8 cellular contexts compared by ENCODE assay signal in the genomic region with DNA sequence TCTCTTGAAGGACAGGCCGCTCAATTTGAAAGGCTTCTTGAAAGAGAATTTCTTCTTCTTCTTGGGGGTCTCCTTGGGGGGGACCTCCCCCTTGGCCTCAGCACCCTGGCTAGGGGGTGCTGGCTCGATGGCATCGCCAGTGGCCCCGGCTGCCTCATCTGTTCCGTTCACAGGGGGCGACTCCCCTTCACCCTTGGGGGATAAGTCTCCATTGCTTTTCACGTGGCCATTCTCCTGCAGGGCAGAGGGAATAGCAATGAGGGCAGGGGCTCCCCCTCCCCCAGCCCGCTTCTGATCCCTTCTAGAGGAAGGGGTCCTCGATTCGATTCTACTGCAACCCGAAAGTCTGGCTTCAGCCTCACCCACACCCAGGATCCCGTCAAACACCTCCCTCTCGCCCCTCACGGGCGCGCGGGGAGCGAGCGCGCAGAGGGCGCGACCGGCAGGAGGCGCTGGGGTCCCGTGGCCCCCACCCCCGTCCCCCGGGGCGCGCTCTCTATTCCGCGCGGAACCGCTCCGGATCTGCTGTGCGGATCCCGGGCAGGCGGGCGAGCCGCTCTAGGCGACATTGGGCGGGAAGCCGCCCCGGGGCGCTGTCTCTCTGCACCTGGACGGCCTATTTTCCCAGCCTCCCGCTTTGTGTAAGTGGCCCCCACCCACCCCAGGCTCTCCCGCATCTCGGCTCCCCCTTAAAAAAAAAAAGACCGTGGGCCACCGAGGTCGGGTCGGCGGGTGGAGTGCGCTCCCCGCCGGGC. TPM values are rescaled to one million over a fixed set of nuclear protein-coding genes. Genes with fewer than 3 reads are reported as not detected.
DNase-seq lines count a peak whose midpoint lies in the region; TF ChIP-seq lines count a peak whose summit lies in the region.

No MANE protein-coding gene starts in this region.

- TF ChIP-seq CTCF in LNCAP (IDR thresholded peaks at IDR 0.05) = peak; percentile 72

- DNase-seq in NCI-H82 (lab: John Stamatoyannopoulos, UW) = peak; percentile 76
- DNase-seq in NCI-H82 treated with DMSO at 0.1 percent for 48 hours (lab: John Stamatoyannopoulos, UW; ENCODE audit: unreplicated experiment) = no peak
- DNase-seq in activated CD4-positive, alpha-beta T cell treated with anti-CD3 and anti-CD28 coated beads for 4 hours = peak; percentile 67 to 71
- DNase-seq in dermis blood vessel endothelial cell = peak; percentile 70
- DNase-seq in lung microvascular endothelial cell (ENCODE audit: low read depth in 2 of 2) = peak; percentile 52 to 65
- DNase-seq in stimulated activated CD8-positive, alpha-beta memory T cell treated with anti-CD3 and anti-CD28 coated beads, Interleukin-15, amount 100 ng/mL, for 48 hours (ENCODE audit: low read depth in 2 of 2) = peak; percentile 32 to 38
- no peak for DNase-seq in pons (ENCODE audit: low spot score)

RNA-seq across cellular contexts. Expression of a gene that starts 1.0 kb away (rescaled TPM):
- total RNA-seq in dermis blood vessel endothelial cell (129 and 147 TPM in 2 replicates), lung microvascular endothelial cell (101 and 118 TPM in 2 replicates)

RNA-seq across cellular contexts. Expression of a gene that starts 27.2 kb away (rescaled TPM):
- 0.88 and 2.0 TPM in 2 replicates for total RNA-seq in dermis blood vessel endothelial cell
- 0.22 and 0.99 TPM in 2 replicates for total RNA-seq in lung microvascular endothelial cell

RNA-seq across cellular contexts. Expression of a gene that starts 27.3 kb away (rescaled TPM):
- 0.14 TPM in 1 of 2 replicates, not detected in the other for total RNA-seq in dermis blood vessel endothelial cell
- not detected in 2 replicates for total RNA-seq in lung microvascular endothelial cell

RNA-seq across cellular contexts. Expression of a gene that starts 43.2 kb away (rescaled TPM):
- total RNA-seq in dermis blood vessel endothelial cell (176 and 202 TPM in 2 replicates), lung microvascular endothelial cell (113 and 114 TPM in 2 replicates)

RNA-seq across cellular contexts. Expression of a gene that starts 59.2 kb away (rescaled TPM):
- 61.5 and 75.7 TPM in 2 replicates for total RNA-seq in dermis blood vessel endothelial cell
- total RNA-seq in lung microvascular endothelial cell = 29.6 and 50.2 TPM in 2 replicates

Comparison
In these comparisons a context has a peak if more than half of its experiments do, and no peak if none do; other contexts are left out.
1. DNase-seq: peak in NCI-H82 (single experiment), activated CD4-positive, alpha-beta T cell treated with anti-CD3 and anti-CD28 coated beads for 4 hours (2 of 2), dermis blood vessel endothelial cell (single experiment), lung microvascular endothelial cell (2 of 2) and stimulated activated CD8-positive, alpha-beta memory T cell treated with anti-CD3 and anti-CD28 coated beads, Interleukin-15, amount 100 ng/mL, for 48 hours (2 of 2); none in NCI-H82 treated with DMSO at 0.1 percent for 48 hours (single experiment) and pons (single experiment).